Comparison of ENCODE assay signal across 16 cellular contexts in the genomic region with DNA sequence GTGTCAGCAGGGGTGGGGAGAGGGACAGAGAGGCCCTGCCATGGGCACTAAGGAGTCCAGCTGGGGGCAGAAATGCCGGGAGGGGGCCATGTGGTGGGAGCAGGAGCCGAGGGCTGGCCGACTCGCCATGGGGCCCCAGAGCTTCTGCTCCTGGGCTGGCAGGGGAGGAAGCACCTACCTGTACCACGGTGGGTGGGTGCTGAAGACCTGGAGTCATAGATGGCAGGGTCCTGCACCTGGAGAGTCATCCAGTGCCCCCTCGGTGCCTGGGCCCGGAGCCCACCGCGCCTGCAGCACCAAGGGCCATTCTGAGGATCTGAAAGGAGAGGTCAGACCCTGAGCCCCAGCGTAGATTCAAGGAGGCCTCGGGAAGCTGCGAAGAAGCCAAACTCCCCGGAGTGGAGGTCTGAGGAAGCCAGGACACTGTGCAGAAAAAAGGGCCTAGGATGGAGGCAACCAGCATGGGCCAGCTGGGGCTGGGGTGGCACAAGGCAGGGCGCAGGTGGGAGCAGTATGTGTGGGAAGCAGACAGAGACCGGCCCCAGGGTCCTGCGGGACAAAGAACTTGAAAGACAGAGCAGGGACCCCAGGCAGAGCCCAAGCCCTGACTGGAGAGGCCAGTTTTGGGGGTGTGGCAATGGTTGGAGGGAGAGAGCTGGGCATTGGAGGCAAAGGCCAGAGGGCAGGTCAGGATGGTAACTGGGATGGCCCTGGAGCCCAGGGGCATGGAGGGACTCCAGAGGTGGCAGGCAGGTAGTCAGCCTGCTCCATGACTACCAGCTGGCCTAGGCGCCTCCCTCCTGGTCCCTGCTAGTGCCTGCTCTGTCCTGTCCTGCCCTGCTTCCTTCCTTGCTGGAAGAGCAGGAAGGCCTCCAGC. TPM values are rescaled to one million over a fixed set of nuclear protein-coding genes. Genes with fewer than 3 reads are reported as not detected.
DNase-seq lines count a peak whose midpoint lies in the region; ATAC-seq, FAIRE-seq and TF ChIP-seq lines count a peak whose summit lies in the region.
"Had no signal": no experiment of that assay in that cellular context is flagged by ENCODE, and none has a peak within 500 bp of the region (broad histone marks: within the 10 kb centered on the region; RNA-seq: fewer than 3 reads in every experiment).

No MANE protein-coding gene starts in this region.

- peak overlapping the region; percentile 36; the same call in 1 of the 2 replicates for H2BK15ac ChIP-seq in H1 (ENCODE audit: low read length)

- H4K5ac ChIP-seq in H1 (ENCODE audit: insufficient read length, low read depth, low read length) = no peak overlapping the region

- in situ Hi-C loops in GM13976 (cut with MboI; ENCODE audit: low sequenced_read_pairs, unreplicated experiment) = no loop called here

- no peak overlapping the region for H2AK5ac ChIP-seq in H1 (ENCODE audit: low read depth, low read length)

- H3K36me3 ChIP-seq in H1 (ENCODE audit: control insufficient read depth in 2 of 4, insufficient read depth in 4 of 4, low read length in 3 of 4) (no peaks in the 10 kb centered on the region), neural progenitor cell (no peaks in the 10 kb centered on the region)
- H3K36me3 ChIP-seq: esophagus muscularis mucosa, suprapubic skin had no signal

- H3K4me2 ChIP-seq in H1 (ENCODE audit: insufficient read depth in 1 of 2, low read depth in 2 of 2, low read length in 2 of 2) (peak overlapping the region in 1 of 2 experiments; percentile 71; a peak in 1 of 4 replicates), neural progenitor cell (peak overlapping the region; percentile 73)

- TF ChIP-seq RAD21 in H1 (IDR thresholded peaks at IDR 0.05 in 1 of 2, conservative IDR thresholded peaks at IDR 0.05 in 1 of 2; ENCODE audit: low read depth in 2 of 2, low read length in 2 of 2) = no peak

- CTCF ChIA-PET in H1 (lab: Charles Lee; ENCODE audit: partially characterized antibody) = interaction anchor here (0.6 to 1.3 kb wide), 7 partner anchors 9 to 151 kb away, joined by 3 read pairs; no protein-coding TSS in a partner anchor

- WGBS in H1 (ENCODE audit: extremely low coverage in 1 of 2, insufficient coverage in 1 of 2, insufficient read length in 1 of 2, insufficient replicate concordance in 2 of 2, low coverage in 1 of 2, low lambda C conversion rate in 2 of 2, missing lambda C conversion rate in 1 of 2), 2 experiments = 83% methylated on average over 15 of the region's 17 CpGs; no CpG with 5 or more reads in 1 of the 2 experiments

- H2BK12ac ChIP-seq in H1 (ENCODE audit: low read depth, low read length) = 0 out of 2 replicates have a peak overlapping the region, but pooled peaks have one; percentile 23

- no peak overlapping the region for H3K4me3 ChIP-seq in H1 (ENCODE audit: extremely low read depth in 1 of 4, insufficient read depth in 2 of 4, low read depth in 3 of 4, low read length in 4 of 4)
- H3K4me3 ChIP-seq in neural progenitor cell = no peak overlapping the region
- H3K4me3 ChIP-seq: GM12878, psoas muscle had no signal

- H3K36me3 Mint-ChIP-seq in T-helper 17 cell (ENCODE audit: low read depth) (peaks cover 4% of the 10 kb centered on the region), neural progenitor cell (no peaks in the 10 kb centered on the region)

- H3K27ac ChIP-seq in H1 (ENCODE audit: low read depth, low read length) = no peak overlapping the region
- H3K27ac ChIP-seq in neural progenitor cell = no peak overlapping the region
- H3K27ac ChIP-seq: 22Rv1, psoas muscle, suprapubic skin had no signal

- no peak overlapping the region for H4K91ac ChIP-seq in H1 (replicated peaks; ENCODE audit: insufficient read length, low read length)

- H2AFZ ChIP-seq in H1 (ENCODE audit: low read length) (no peak overlapping the region), neural progenitor cell (replicated peaks) (no peak overlapping the region)

- peaks cover 10% of the 10 kb centered on the region; the same call in 1 of the 2 replicates for H3K23me2 ChIP-seq in H1 (ENCODE audit: low read depth, low read length)

- H3K56ac ChIP-seq in H1 (replicated peaks; ENCODE audit: insufficient read length, low read depth, low read length) = no peak overlapping the region

- POLR2A ChIA-PET in H1 (lab: Charles Lee; ENCODE audit: partially characterized antibody) = interaction anchor here (1.0 to 1.2 kb wide), 2 partner anchors 13 to 23 kb away, joined by 3 to 4 read pairs; no protein-coding TSS in a partner anchor

- H3K4me3 Mint-ChIP-seq in T-helper 17 cell = peak overlapping the region; percentile 85
- peak overlapping the region; percentile 76 for H3K4me3 Mint-ChIP-seq in neural progenitor cell

- no peak overlapping the region for H3K9ac ChIP-seq in H1 (replicated peaks in 1 of 4; ENCODE audit: extremely low read depth in 1 of 4, low read depth in 3 of 4, low read length in 3 of 4)
- no peak overlapping the region for H3K9ac ChIP-seq in neural progenitor cell

- H3K79me1 ChIP-seq in H1 (ENCODE audit: low read depth, low read length) = no peaks in the 10 kb centered on the region

- H3K9me3 ChIP-seq in T-helper 17 cell (ENCODE audit: control insufficient read depth, low read length, poor library complexity, severe bottlenecking) (no peaks in the 10 kb centered on the region), H1 (ENCODE audit: insufficient read depth in 2 of 2, low read depth in 1 of 2, low read length in 1 of 2) (no peaks in the 10 kb centered on the region), neural progenitor cell (ENCODE audit: low read depth) (no peaks in the 10 kb centered on the region)
- H3K9me3 ChIP-seq: esophagus muscularis mucosa, psoas muscle, suprapubic skin had no signal

- no peak for FAIRE-seq in H1 (lab: Jason Lieb, UNC)
- FAIRE-seq: GM12878 had no signal

- peaks cover 0 to 1% of the 10 kb centered on the region in 2 experiments for H4K20me1 ChIP-seq in H1 (replicated peaks in 1 of 2; ENCODE audit: control insufficient read depth in 1 of 2, insufficient read depth in 2 of 2, low read length in 2 of 2)
- no peaks in the 10 kb centered on the region for H4K20me1 ChIP-seq in neural progenitor cell (ENCODE audit: low read depth)

- no peak overlapping the region for H3K23ac ChIP-seq in H1 (ENCODE audit: insufficient read length)

- no peak for TF ChIP-seq POLR2A in H1 (IDR thresholded peaks at IDR 0.05; ENCODE audit: control extremely low read depth in 1 of 2, low read depth in 2 of 2, low read length in 2 of 2)

- H3K27me3 Mint-ChIP-seq in T-helper 17 cell (peaks cover 4% of the 10 kb centered on the region), neural progenitor cell (ENCODE audit: insufficient read depth, low read depth) (peaks cover 6% of the 10 kb centered on the region)

- no peak for TF ChIP-seq CTCF in H1 (IDR thresholded peaks at IDR 0.05; ENCODE audit: control extremely low read depth in 1 of 3, insufficient read depth in 1 of 3, low read depth in 1 of 3, low read length in 3 of 3)
- no peak for TF ChIP-seq CTCF in neural progenitor cell (IDR thresholded peaks at IDR 0.05)
- TF ChIP-seq CTCF in GM13976 (IDR thresholded peaks at IDR 0.05; ENCODE audit: borderline replicate concordance, control extremely low read depth, extremely low read depth, insufficient read depth, missing control alignments) = no peak

- no peak overlapping the region for H3K18ac ChIP-seq in H1 (ENCODE audit: extremely low read depth, low read length)

- H3K27ac Mint-ChIP-seq in T-helper 17 cell (peak overlapping the region; percentile 19), neural progenitor cell (no peak overlapping the region)

- no peak overlapping the region for H3K4ac ChIP-seq in H1 (replicated peaks; ENCODE audit: insufficient read length, low read depth, low read length)

- H2BK20ac ChIP-seq in H1 (ENCODE audit: low read length) = no peak overlapping the region

- no peaks in the 10 kb centered on the region for H3F3A ChIP-seq in neural progenitor cell (ENCODE audit: low read depth)

- TF ChIP-seq EP300 in H1 (IDR thresholded peaks at IDR 0.05; ENCODE audit: borderline replicate concordance in 1 of 2, low read depth in 2 of 2, low read length in 2 of 2) = no peak

- no peak overlapping the region for H2BK120ac ChIP-seq in H1 (replicated peaks; ENCODE audit: low read depth, low read length)

- H3K27me3 ChIP-seq in H1 (replicated peaks in 1 of 4; ENCODE audit: control insufficient read depth in 3 of 4, extremely low read depth in 1 of 4, insufficient read depth in 3 of 4, low read length in 3 of 4) = peaks cover 0 to 25% (median 19%) of the 10 kb centered on the region in 4 experiments; a peak in 6 of 7 replicates
- peaks cover 35% of the 10 kb centered on the region for H3K27me3 ChIP-seq in neural progenitor cell
- H3K27me3 ChIP-seq: esophagus muscularis mucosa, suprapubic skin had no signal

- no peaks in the 10 kb centered on the region for H3K79me2 ChIP-seq in H1 (ENCODE audit: control insufficient read depth in 1 of 2, insufficient read depth in 2 of 2, low read length in 2 of 2)
- no peaks in the 10 kb centered on the region for H3K79me2 ChIP-seq in neural progenitor cell (ENCODE audit: low read depth)

- no peak overlapping the region for H4K8ac ChIP-seq in H1 (ENCODE audit: extremely low read depth, insufficient read depth, low read length)

- H3K4me1 ChIP-seq in H1 (replicated peaks in 1 of 4; ENCODE audit: control insufficient read depth in 3 of 4, insufficient read depth in 4 of 4, low read length in 3 of 4) (peaks cover 0 to 15% (median 10%) of the 10 kb centered on the region in 4 experiments; a peak in 6 of 7 replicates), neural progenitor cell (no peaks in the 10 kb centered on the region)

- H3K9me3 Mint-ChIP-seq in neural progenitor cell = no peaks in the 10 kb centered on the region

- DNase-seq in DMS53 (lab: John Stamatoyannopoulos, UW) = peak; percentile 25
- no peak for DNase-seq in DMS53 treated with DMSO at 0.1 percent for 48 hours (lab: John Stamatoyannopoulos, UW; ENCODE audit: unreplicated experiment)
- DNase-seq in T-helper 17 cell = no peak
- DNase-seq in H1 (ENCODE audit: low read depth in 1 of 2, low spot score in 2 of 2) = no peak
- DNase-seq in neural progenitor cell (ENCODE audit: low spot score) = no peak
- no peak for DNase-seq in GM13976 (ENCODE audit: low spot score)
- DNase-seq: activated CD4-positive, CD25-positive, alpha-beta regulatory T cell; NCI-H1417 treated with DMSO at 0.1 percent for 48 hours; OCI-M1; psoas muscle had no signal

- H3K14ac ChIP-seq in H1 (ENCODE audit: insufficient read length) = no peak overlapping the region

- no peak overlapping the region for H2BK5ac ChIP-seq in H1 (ENCODE audit: low read depth, low read length)

- H3K4me1 Mint-ChIP-seq in T-helper 17 cell = peaks cover 32% of the 10 kb centered on the region
- peaks cover 20% of the 10 kb centered on the region for H3K4me1 Mint-ChIP-seq in neural progenitor cell

- ATAC-seq in T-helper 17 cell (no peak), HG03432 (IDR thresholded peaks at IDR 0.05; ENCODE audit: unreplicated experiment) (no peak), HG02970 (IDR thresholded peaks at IDR 0.05; ENCODE audit: low FRiP score, unreplicated experiment) (no peak)
- ATAC-seq: GM12878, psoas muscle had no signal

RNA-seq across cellular contexts. Expression of a gene that starts 26.7 kb away (rescaled TPM):
- total RNA-seq in T-helper 17 cell (10 to 100 TPM in 1 of 2 donors, 1 to 10 TPM in 1; 9.8 to 10.7 TPM), neural progenitor cell (ENCODE audit: low replicate concordance) (11.0 and 23.6 TPM in 2 replicates)
- 3.0 and 4.6 TPM in 2 replicates for total RNA-seq in H1 (2021; fragmentation: NEBNext Ultra II Directional; extraction: Animal tissue kit (Norgen Biotek cat#: 25700))
- polyA plus RNA-seq in H1 (2011; rRNA removed) = 5.6 and 6.2 TPM in 2 replicates
- 4.5 TPM for polyA plus RNA-seq in H1 (2011; cell fraction: cytosol; rRNA removed)
- 15.3 TPM for polyA plus RNA-seq in H1 (2011; cell fraction: nucleus; rRNA removed)
- 8.3 to 10.0 TPM (median 9.5 TPM) in 4 replicates for polyA plus RNA-seq in H1 (2012, experiment 1 of 2)
- 7.5 TPM for polyA plus RNA-seq in H1 (2012, experiment 2 of 2)
- polyA plus RNA-seq in H1 (2013, experiment 1 of 2) = 3.9 TPM
- polyA plus RNA-seq in H1 (2013, experiment 2 of 2) = 4.3 TPM
- polyA minus RNA-seq in H1 (2011; rRNA and poly(A)+ RNA removed) = 1.6 and 2.0 TPM in 2 replicates
- polyA minus RNA-seq in H1 (2011; cell fraction: cytosol; rRNA and poly(A)+ RNA removed) = 2.9 TPM
- 3.2 TPM for polyA minus RNA-seq in H1 (2011; cell fraction: nucleus; rRNA and poly(A)+ RNA removed)

RNA-seq across cellular contexts. Expression of a gene that starts 42.9 kb away (rescaled TPM):
- total RNA-seq in T-helper 17 cell = 10 to 100 TPM; 39.4 to 41.6 TPM
- 20.6 and 20.8 TPM in 2 replicates for total RNA-seq in H1 (2021; fragmentation: NEBNext Ultra II Directional; extraction: Animal tissue kit (Norgen Biotek cat#: 25700))
- 14.4 and 20.0 TPM in 2 replicates for polyA plus RNA-seq in H1 (2011; rRNA removed)
- 14.8 TPM for polyA plus RNA-seq in H1 (2011; cell fraction: cytosol; rRNA removed)
- polyA plus RNA-seq in H1 (2011; cell fraction: nucleus; rRNA removed) = 58.8 TPM
- polyA plus RNA-seq in H1 (2012, experiment 1 of 2) = 9.2 to 13.6 TPM (median 11.2 TPM) in 4 replicates
- polyA plus RNA-seq in H1 (2012, experiment 2 of 2) = 11.2 TPM
- 18.0 TPM for polyA plus RNA-seq in H1 (2013, experiment 1 of 2)
- 16.2 TPM for polyA plus RNA-seq in H1 (2013, experiment 2 of 2)
- polyA minus RNA-seq in H1 (2011; rRNA and poly(A)+ RNA removed) = 11.1 and 11.4 TPM in 2 replicates
- 12.2 TPM for polyA minus RNA-seq in H1 (2011; cell fraction: cytosol; rRNA and poly(A)+ RNA removed)
- polyA minus RNA-seq in H1 (2011; cell fraction: nucleus; rRNA and poly(A)+ RNA removed) = 30.6 TPM
- total RNA-seq in neural progenitor cell (ENCODE audit: low replicate concordance) = 8.8 and 18.3 TPM in 2 replicates

RNA-seq across cellular contexts. Expression of a gene that starts 48.2 kb away (rescaled TPM):
- total RNA-seq in T-helper 17 cell (10 to 100 TPM; 24.2 to 26.7 TPM), neural progenitor cell (ENCODE audit: low replicate concordance) (31.3 and 40.7 TPM in 2 replicates)
- 51.0 and 55.0 TPM in 2 replicates for total RNA-seq in H1 (2021; fragmentation: NEBNext Ultra II Directional; extraction: Animal tissue kit (Norgen Biotek cat#: 25700))
- polyA plus RNA-seq in H1 (2011; rRNA removed) = 26.4 and 28.0 TPM in 2 replicates
- 37.0 TPM for polyA plus RNA-seq in H1 (2011; cell fraction: cytosol; rRNA removed)
- 35.9 TPM for polyA plus RNA-seq in H1 (2011; cell fraction: nucleus; rRNA removed)
- 39.3 to 51.3 TPM (median 45.8 TPM) in 4 replicates for polyA plus RNA-seq in H1 (2012, experiment 1 of 2)
- polyA plus RNA-seq in H1 (2012, experiment 2 of 2) = 32.1 TPM
- polyA plus RNA-seq in H1 (2013, experiment 1 of 2) = 25.2 TPM
- 22.6 TPM for polyA plus RNA-seq in H1 (2013, experiment 2 of 2)
- 48.3 and 59.3 TPM in 2 replicates for polyA minus RNA-seq in H1 (2011; rRNA and poly(A)+ RNA removed)
- 20.2 TPM for polyA minus RNA-seq in H1 (2011; cell fraction: cytosol; rRNA and poly(A)+ RNA removed)
- 23.9 TPM for polyA minus RNA-seq in H1 (2011; cell fraction: nucleus; rRNA and poly(A)+ RNA removed)
